Comparison of ENCODE assay signal across 9 cellular contexts in the genomic region with DNA sequence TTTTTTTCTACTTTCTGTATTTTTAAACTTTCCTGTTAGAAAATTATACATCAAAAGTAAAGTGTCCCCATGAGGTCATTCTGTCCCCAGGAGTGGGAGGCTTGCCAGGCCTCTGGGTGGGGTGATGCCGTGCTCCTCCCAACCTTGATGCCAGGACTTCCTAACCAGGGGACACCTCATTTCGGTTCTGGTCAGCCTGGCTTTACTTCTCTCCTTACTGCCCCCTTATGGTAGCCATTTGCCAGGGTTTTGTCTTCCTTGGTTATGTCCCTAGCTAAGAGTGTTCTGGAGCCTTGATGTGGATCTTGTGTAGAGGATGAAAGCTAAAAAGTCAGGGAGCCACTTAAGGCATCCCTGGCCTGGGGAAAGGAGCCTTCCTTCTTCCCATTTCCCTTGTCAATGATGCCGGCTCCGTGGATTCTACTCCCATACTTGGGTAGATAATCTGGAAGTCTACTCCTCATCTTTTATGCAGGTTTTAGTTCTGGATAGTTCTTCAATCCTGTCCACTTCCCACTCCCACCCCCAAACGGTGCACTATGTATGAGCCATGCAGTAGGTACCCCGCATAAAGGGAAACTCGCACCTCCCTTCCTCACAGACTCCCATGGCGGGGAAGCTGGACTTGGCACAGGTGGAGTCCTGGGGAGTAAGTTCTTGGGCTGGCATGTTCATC.
DNase-seq lines count a peak whose midpoint lies in the region; ATAC-seq and TF ChIP-seq lines count a peak whose summit lies in the region.
"Had no signal": no experiment of that assay in that cellular context is flagged by ENCODE, and none has a peak within 500 bp of the region (broad histone marks: within the 10 kb centered on the region; RNA-seq: fewer than 3 reads in every experiment).

No MANE protein-coding gene starts in this region.

- peak; percentile 89 for TF ChIP-seq CTCF in AG09309 (IDR thresholded peaks at IDR 0.05; ENCODE audit: control insufficient read depth, insufficient read depth, low read depth, low read length, missing control alignments)
- peak; percentile 58; the same call in 1 of the 2 replicates for TF ChIP-seq CTCF in GM12874 (IDR thresholded peaks at IDR 0.05; ENCODE audit: insufficient read depth, low read depth, low read length)
- TF ChIP-seq CTCF in tibial nerve (IDR thresholded peaks at IDR 0.05): peak in 4 of 5 experiments; percentile 15 to 44 (median 35)

- H3K9me3 ChIP-seq in tibial nerve: no peaks in the 10 kb centered on the region

- intact Hi-C loops in left colon (cut with DNase I, micrococcal nuclease): no loop called here

- no peak for TF ChIP-seq EP300 in tibial nerve (IDR thresholded peaks at IDR 0.05)

- no peaks in the 10 kb centered on the region for H3K4me1 ChIP-seq in tibial nerve

- no peaks in the 10 kb centered on the region for H3K36me3 ChIP-seq in tibial nerve

- H3K4me3 ChIP-seq in AG09309 (ENCODE audit: control insufficient read depth, low read depth, low read length) (no peak overlapping the region), tibial nerve (no peak overlapping the region)

- no peak for DNase-seq in AG09309 (ENCODE audit: low read depth)
- DNase-seq in NOMO-1 (lab: John Stamatoyannopoulos, UW; ENCODE audit: unreplicated experiment in 2 of 2): peak; percentile 20 to 26
- peak; percentile 89 for DNase-seq in cerebellar cortex (ENCODE audit: low spot score)
- DNase-seq in left colon: peak; percentile 32 to 35
- peak in 1 of 2 donors; percentile 67 for DNase-seq in tibial nerve (ENCODE audit: low spot score in 2 of 2)
- DNase-seq: naive B cell had no signal

- TF ChIP-seq POLR2A in tibial nerve (IDR thresholded peaks at IDR 0.05): no peak

- H3K27ac ChIP-seq in tibial nerve: no peak overlapping the region

- WGBS in tibial nerve, 2 donors: 50 to 53% methylated on average over 8 of the region's 8 CpGs

- ATAC-seq in left colon (peak; percentile 81), HG02870 (IDR thresholded peaks at IDR 0.05; ENCODE audit: unreplicated experiment) (no peak), GM19455 (IDR thresholded peaks at IDR 0.05; ENCODE audit: unreplicated experiment) (no peak)

- no peaks in the 10 kb centered on the region for H3K27me3 ChIP-seq in tibial nerve

Comparison
In these comparisons a context has a peak if more than half of its experiments do, and no peak if none do; other contexts are left out.
1. CTCF ChIP-seq: peak in every context shown above with its lines; median percentile 89 in AG09309; 58 in GM12874; 35 in tibial nerve.